In genomic region chr16:89247734-89248075, GRCh38 we compare ENCODE assay signal across 8 cellular contexts. TPM values are rescaled to one million over a fixed set of nuclear protein-coding genes. Genes with fewer than 3 reads are reported as not detected.
DNase-seq lines count a peak whose midpoint lies in the region; ATAC-seq, FAIRE-seq and TF ChIP-seq lines count a peak whose summit lies in the region.
"Not testable (repeated sequence)": the region's sequence is repeated elsewhere in the genome, so short reads cannot be mapped to it uniquely, and the experiment has no call there.
"Had no signal": no experiment of that assay in that cellular context is flagged by ENCODE, and none has a peak within 500 bp of the region (broad histone marks: within the 10 kb centered on the region; RNA-seq: fewer than 3 reads in every experiment).

No MANE protein-coding gene starts in this region.

- H3K27me3 Mint-ChIP-seq in activated CD4-positive, alpha-beta T cell treated with anti-CD3 and anti-CD28 coated beads, Interleukin-2, amount 10 ng/mL, durations not matched to agents 24 days and 14 days: not testable (repeated sequence)

- H3K9ac ChIP-seq in HUES64 (ENCODE audit: low read depth, low read length): not testable (repeated sequence)

- not testable (repeated sequence) for TF ChIP-seq POLR2A in gastroesophageal sphincter (IDR thresholded peaks at IDR 0.05); sigmoid colon (IDR thresholded peaks at IDR 0.05)

- H3K27ac ChIP-seq in HUES64 (ENCODE audit: low read depth, low read length); mesodermal cell (ENCODE audit: low read depth, low read length, severe bottlenecking): not testable (repeated sequence)
- H3K27ac ChIP-seq in gastroesophageal sphincter (peak overlapping the region in 3 of 4 donors; percentile 63 to 75 (median 63)), sigmoid colon (peak overlapping the region in 3 of 4 donors; percentile 27 to 35 (median 34))

- H3K4me3 ChIP-seq in HUES64 (ENCODE audit: low read length) (peak overlapping the region; percentile 59), bronchial epithelial cell (ENCODE audit: low read depth, low read length) (peak overlapping the region; percentile 20), gastroesophageal sphincter (peak overlapping the region; percentile 27 to 62), mesodermal cell (ENCODE audit: extremely low read depth, insufficient read depth, low read length, poor library complexity, severe bottlenecking) (peak overlapping the region; percentile 49), sigmoid colon (peak overlapping the region; percentile 40 to 60 (median 52))

- not testable (repeated sequence) for FAIRE-seq in bronchial epithelial cell (lab: Jason Lieb, UNC)

- peaks cover 20% of the 10 kb centered on the region for H3K27me3 ChIP-seq in HUES64 (ENCODE audit: insufficient read depth, low read length)
- not testable (repeated sequence) for H3K27me3 ChIP-seq in bronchial epithelial cell (ENCODE audit: control insufficient read depth, insufficient read depth, low read length); gastroesophageal sphincter; sigmoid colon

- intact Hi-C loops in activated CD4-positive, alpha-beta T cell treated with anti-CD3 and anti-CD28 coated beads, Interleukin-2, amount 10 ng/mL, durations not matched to agents 24 days and 14 days (cut with micrococcal nuclease): loop anchor here (1.0 to 10.0 kb wide), 5 partner anchors 55 to 617 kb away; partner anchors contain the start of genes CDH15, SPATA2L, VPS9D1 and ZNF276
- intact Hi-C loops in sigmoid colon (cut with DNase I): loop anchor here (5.0 kb wide), 1 partner anchor 260 kb away; the partner anchor contains the start of gene SPG7

- H3K4me3 Mint-ChIP-seq in activated CD4-positive, alpha-beta T cell treated with anti-CD3 and anti-CD28 coated beads, Interleukin-2, amount 10 ng/mL, durations not matched to agents 24 days and 14 days: peak overlapping the region; percentile 76

- H3K9me3 ChIP-seq in HUES64 (ENCODE audit: insufficient read depth, low read depth, low read length); gastroesophageal sphincter; sigmoid colon: not testable (repeated sequence)
- peaks cover 16% of the 10 kb centered on the region for H3K9me3 ChIP-seq in mesodermal cell (ENCODE audit: control insufficient read depth, low read length)

- H3K27ac Mint-ChIP-seq in activated CD4-positive, alpha-beta T cell treated with anti-CD3 and anti-CD28 coated beads, Interleukin-2, amount 10 ng/mL, durations not matched to agents 24 days and 14 days: not testable (repeated sequence)

- TF ChIP-seq CTCF in bronchial epithelial cell (IDR thresholded peaks at IDR 0.05; ENCODE audit: insufficient read depth, low read length, severe bottlenecking); gastroesophageal sphincter (IDR thresholded peaks at IDR 0.05); sigmoid colon (IDR thresholded peaks at IDR 0.05): not testable (repeated sequence)

- DNase-seq in activated CD4-positive, alpha-beta T cell treated with anti-CD3 and anti-CD28 coated beads, Interleukin-2, amount 10 ng/mL, durations not matched to agents 24 days and 14 days; bronchial epithelial cell (ENCODE audit: low read depth); sigmoid colon: not testable (repeated sequence)

- H3K36me3 ChIP-seq in HUES64 (ENCODE audit: insufficient read depth, low read length); bronchial epithelial cell (ENCODE audit: control insufficient read depth, insufficient read depth, low read length); gastroesophageal sphincter; mesodermal cell (ENCODE audit: control insufficient read depth, insufficient read depth, low read length); sigmoid colon: not testable (repeated sequence)

- not testable (repeated sequence) for H3K9me3 Mint-ChIP-seq in activated CD4-positive, alpha-beta T cell treated with anti-CD3 and anti-CD28 coated beads, Interleukin-2, amount 10 ng/mL, durations not matched to agents 24 days and 14 days

- TF ChIP-seq EP300 in gastroesophageal sphincter (IDR thresholded peaks at IDR 0.05); sigmoid colon (IDR thresholded peaks at IDR 0.05): not testable (repeated sequence)

- H3K36me3 Mint-ChIP-seq in activated CD4-positive, alpha-beta T cell treated with anti-CD3 and anti-CD28 coated beads, Interleukin-2, amount 10 ng/mL, durations not matched to agents 24 days and 14 days (ENCODE audit: low read depth): not testable (repeated sequence)

- H3K4me1 ChIP-seq in HUES64 (ENCODE audit: insufficient read depth, low read length); mesodermal cell (ENCODE audit: control insufficient read depth, insufficient read depth, low read length, poor library complexity, severe bottlenecking): not testable (repeated sequence)
- H3K4me1 ChIP-seq in gastroesophageal sphincter (peaks cover 0 to 17% (median 7%) of the 10 kb centered on the region in 3 donors), sigmoid colon (peaks cover 0 to 18% (median 10%) of the 10 kb centered on the region in 4 donors)

- H3K4me1 Mint-ChIP-seq in activated CD4-positive, alpha-beta T cell treated with anti-CD3 and anti-CD28 coated beads, Interleukin-2, amount 10 ng/mL, durations not matched to agents 24 days and 14 days: not testable (repeated sequence)

- WGBS in HUES64: under 1% methylated on average over 45 of the region's 45 CpGs
- 0% methylated on average over 4 of the region's 45 CpGs; no CpG with 5 or more reads in 1 of the 2 donors for WGBS in gastroesophageal sphincter (ENCODE audit: low coverage in 1 of 2), 2 donors
- 1% methylated on average over 33 to 40 of the region's 45 CpGs for WGBS in mesodermal cell (ENCODE audit: insufficient coverage in 2 of 2), 2 experiments
- WGBS in sigmoid colon, 2 donors: 3 to 9% methylated on average over 45 of the region's 45 CpGs

- ATAC-seq in GM19351 (IDR thresholded peaks at IDR 0.05; ENCODE audit: unreplicated experiment) (peak; percentile 27), gastroesophageal sphincter (peak; percentile 77)

RNA-seq across cellular contexts. Expression of gene ZNF778, which starts 30.2 kb away (rescaled TPM):
- polyA plus RNA-seq in HUES64 (2013, experiment 1 of 2): 10.4 TPM
- polyA plus RNA-seq in HUES64 (2013, experiment 2 of 2): 11.6 TPM
- total RNA-seq in activated CD4-positive, alpha-beta T cell treated with anti-CD3 and anti-CD28 coated beads, Interleukin-2, amount 10 ng/mL, durations not matched to agents 24 days and 14 days: 6.0 and 9.8 TPM in 2 replicates
- total RNA-seq in bronchial epithelial cell: 8.8 and 10.3 TPM in 2 replicates
- total RNA-seq in gastroesophageal sphincter: 10 to 100 TPM; 11.1 to 28.0 (median 12.4) TPM
- polyA plus RNA-seq in mesodermal cell (2013, experiment 1 of 2): 15.9 TPM
- polyA plus RNA-seq in mesodermal cell (2013, experiment 2 of 2): 15.9 TPM
- 10 to 100 TPM in 3 of 4 donors, 1 to 10 TPM in 1; 6.4 to 21.8 (median 12.6) TPM for total RNA-seq in sigmoid colon
- 10 to 100 TPM in 1 of 3 donors, 1 to 10 TPM in 1, under 1 TPM in 1; 0.69 to 96.1 (median 2.7) TPM for polyA plus RNA-seq in sigmoid colon

RNA-seq across cellular contexts. Expression of gene SLC22A31, which starts 47.4 kb away (rescaled TPM):
- polyA plus RNA-seq in HUES64 (2013, experiment 1 of 2): 1.3 TPM
- polyA plus RNA-seq in HUES64 (2013, experiment 2 of 2): 2.4 TPM
- total RNA-seq in activated CD4-positive, alpha-beta T cell treated with anti-CD3 and anti-CD28 coated beads, Interleukin-2, amount 10 ng/mL, durations not matched to agents 24 days and 14 days: 1.4 and 2.3 TPM in 2 replicates
- 0.26 TPM in 1 of 2 replicates, not detected in the other for total RNA-seq in bronchial epithelial cell
- not detected for total RNA-seq in gastroesophageal sphincter
- 1.2 TPM for polyA plus RNA-seq in mesodermal cell (2013, experiment 1 of 2)
- 1.4 TPM for polyA plus RNA-seq in mesodermal cell (2013, experiment 2 of 2)
- not detected for total RNA-seq in sigmoid colon
- polyA plus RNA-seq in sigmoid colon: under 1 TPM in 1 of 3 donors, not detected in 2; 0.87 TPM
- total RNA-seq: lung microvascular endothelial cell had no signal
